ENCODE assay signal across 26 cellular contexts in the genomic region with DNA sequence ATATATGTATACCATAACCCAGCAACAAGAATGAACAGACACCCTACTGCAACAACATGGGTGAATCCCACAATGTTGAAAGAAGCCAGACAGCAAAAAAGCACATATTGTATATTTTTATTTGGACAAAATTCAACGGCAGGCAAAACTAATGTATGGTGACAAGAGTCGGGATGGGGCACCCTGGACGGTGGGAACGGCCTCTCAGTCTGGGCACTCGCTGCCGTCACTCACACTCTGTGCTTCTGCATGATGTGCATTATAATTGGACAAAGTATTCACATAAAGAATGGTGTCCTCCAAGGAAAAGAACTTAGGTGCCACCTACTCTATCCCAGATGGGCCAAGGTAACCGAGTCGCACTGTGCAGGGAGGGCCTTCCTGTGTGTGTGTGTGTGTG.
"Had no signal": no experiment of that assay in that cellular context is flagged by ENCODE, and none has a peak within 500 bp of the region (broad histone marks: within the 10 kb centered on the region; RNA-seq: fewer than 3 reads in every experiment).

No MANE protein-coding gene starts in this region.

- H3K9me3 ChIP-seq: colonic mucosa, esophagus muscularis mucosa, esophagus squamous epithelium, gastrocnemius medialis, gastroesophageal sphincter had no signal

- H3K4me3 ChIP-seq: colonic mucosa, esophagus muscularis mucosa, esophagus squamous epithelium, gastrocnemius medialis, gastroesophageal sphincter, heart left ventricle had no signal

- H3K4me1 ChIP-seq: colonic mucosa, foreskin keratinocyte had no signal

- H3K27ac ChIP-seq: colonic mucosa, epithelial cell of prostate, esophagus muscularis mucosa, esophagus squamous epithelium, foreskin keratinocyte, gastrocnemius medialis, gastroesophageal sphincter, heart left ventricle had no signal

- H3K36me3 ChIP-seq: colonic mucosa, gastrocnemius medialis, gastroesophageal sphincter, heart left ventricle had no signal

- ATAC-seq: effector memory CD8-positive, alpha-beta T cell; esophagus mucosa; foreskin keratinocyte; gastrocnemius medialis; gastroesophageal sphincter had no signal

- FAIRE-seq: colon, endometrium, endothelial cell of umbilical vein, frontal cortex had no signal

- H3K27me3 ChIP-seq: colonic mucosa, dorsolateral prefrontal cortex, esophagus squamous epithelium, foreskin keratinocyte, heart left ventricle had no signal

- DNase-seq: colonic mucosa; cortex of kidney; dermis blood vessel endothelial cell; dorsolateral prefrontal cortex; effector CD4-positive, alpha-beta T cell; effector CD8-positive, alpha-beta T cell; effector memory CD4-positive, alpha-beta T cell; effector memory CD8-positive, alpha-beta T cell; endodermal cell; erythroblast; esophagus squamous epithelium; foreskin fibroblast; foreskin keratinocyte; foreskin melanocyte; gastrocnemius medialis; glutamatergic neuron; head of caudate nucleus; heart left ventricle had no signal
